In the genomic region with DNA sequence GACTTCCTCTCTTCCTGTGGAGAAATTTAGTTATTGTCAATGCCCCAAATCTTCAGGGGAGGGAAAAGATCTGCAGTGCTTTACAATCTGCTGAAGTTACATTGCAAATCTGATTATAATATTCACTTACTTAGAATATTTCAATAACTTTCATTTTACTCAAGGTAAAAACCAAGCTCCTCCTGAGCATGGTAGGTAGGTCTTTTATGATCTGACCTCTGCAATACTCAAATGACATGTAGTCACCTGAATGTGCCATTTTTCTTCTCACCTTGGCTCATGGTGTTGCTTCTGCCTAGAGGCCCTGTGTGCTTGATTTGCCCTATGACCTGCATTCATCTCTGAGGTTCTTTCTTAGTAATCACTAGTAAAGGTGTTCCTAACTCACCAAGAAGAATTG, we compare ENCODE assay signal across 27 cellular contexts.
DNase-seq lines count a peak whose midpoint lies in the region; ATAC-seq and TF ChIP-seq lines count a peak whose summit lies in the region.
"Had no signal": no experiment of that assay in that cellular context is flagged by ENCODE, and none has a peak within 500 bp of the region (broad histone marks: within the 10 kb centered on the region; RNA-seq: fewer than 3 reads in every experiment).

No MANE protein-coding gene starts in this region.

- POLR2A ChIA-PET in SK-N-SH (lab: Yijun Ruan, JAX) = no interaction called here

- no peaks in the 10 kb centered on the region for H3K9me3 ChIP-seq in SK-N-SH
- H3K9me3 ChIP-seq: A549; BE2C; BLaER1; BLaER1 treated with 17β-estradiol and CSF1 and Interleukin-3, amounts not matched to agents 10 nM and 100 nM; Caco-2 had no signal

- H3K27ac ChIP-seq in SK-N-SH (ENCODE audit: low read depth in 2 of 2, low read length in 1 of 2) = no peak overlapping the region
- H3K27ac ChIP-seq: 22Rv1; A549; BLaER1; BLaER1 treated with 17β-estradiol and CSF1 and Interleukin-3, amounts not matched to agents 10 nM and 100 nM; C4-2B had no signal

- no peaks in the 10 kb centered on the region for H3K79me2 ChIP-seq in SK-N-SH (ENCODE audit: insufficient read depth)

- TF ChIP-seq RAD21 in SK-N-SH (IDR thresholded peaks at IDR 0.05; ENCODE audit: low read length) = no peak

- no peak overlapping the region for H3K9ac ChIP-seq in SK-N-SH
- H3K9ac ChIP-seq: BLaER1; BLaER1 treated with 17β-estradiol and CSF1 and Interleukin-3, amounts not matched to agents 10 nM and 100 nM had no signal

- no peaks in the 10 kb centered on the region for H3K36me3 ChIP-seq in SK-N-SH (replicated peaks in 1 of 2; ENCODE audit: control insufficient read depth in 1 of 2, insufficient read depth in 2 of 2, low read length in 1 of 2)
- H3K36me3 ChIP-seq: BE2C; BLaER1; BLaER1 treated with 17β-estradiol and CSF1 and Interleukin-3, amounts not matched to agents 10 nM and 100 nM had no signal

- no peaks in the 10 kb centered on the region for H4K20me1 ChIP-seq in SK-N-SH (ENCODE audit: insufficient read depth)
- H4K20me1 ChIP-seq: BLaER1; BLaER1 treated with 17β-estradiol and CSF1 and Interleukin-3, amounts not matched to agents 10 nM and 100 nM had no signal

- no peak for ATAC-seq in SK-N-SH treated with all-trans-retinoic acid at 6 μM for 48 hours
- ATAC-seq: A549; CD8-positive, alpha-beta T cell had no signal

- H3F3A ChIP-seq in SK-N-SH (replicated peaks; ENCODE audit: insufficient read depth) = no peaks in the 10 kb centered on the region

- CTCF ChIA-PET in SK-N-SH (lab: Yijun Ruan, JAX) = interaction anchor here (1.1 kb wide), 1 partner anchor 45 kb away, joined by 3 read pairs; no protein-coding TSS in a partner anchor

- no peak overlapping the region for H3K4me2 ChIP-seq in SK-N-SH
- H3K4me2 ChIP-seq: A549; BLaER1; BLaER1 treated with 17β-estradiol and CSF1 and Interleukin-3, amounts not matched to agents 10 nM and 100 nM had no signal

- H2AFZ ChIP-seq in SK-N-SH (ENCODE audit: low read depth) = no peak overlapping the region

- H3K9me2 ChIP-seq in SK-N-SH = no peaks in the 10 kb centered on the region

- H3K4me1 ChIP-seq in SK-N-SH (ENCODE audit: control insufficient read depth in 1 of 2, insufficient read depth in 2 of 2, low read depth in 1 of 2, low read length in 1 of 2) = peaks cover 0 to 5% of the 10 kb centered on the region in 2 experiments; a peak in 2 of 4 replicates
- H3K4me1 ChIP-seq: A549, Caco-2 had no signal

- TF ChIP-seq CTCF in SK-N-SH (IDR thresholded peaks at IDR 0.05) = no peak

- no peaks in the 10 kb centered on the region for H3K27me3 ChIP-seq in SK-N-SH (ENCODE audit: insufficient read depth)
- H3K27me3 ChIP-seq: BE2C; BLaER1; BLaER1 treated with 17β-estradiol and CSF1 and Interleukin-3, amounts not matched to agents 10 nM and 100 nM had no signal

- H3K4me3 ChIP-seq in SK-N-SH (ENCODE audit: low read depth in 2 of 2, low read length in 1 of 2) = no peak overlapping the region
- H3K4me3 ChIP-seq: A549; BLaER1; BLaER1 treated with 17β-estradiol and CSF1 and Interleukin-3, amounts not matched to agents 10 nM and 100 nM had no signal

- DNase-seq in SK-N-SH = no peak
- DNase-seq: 8988T; ACHN; AML-193; BE2C; C1 segment of cervical spinal cord; Caco-2; Calu3; CD4-positive, alpha-beta memory T cell; CD4-positive, alpha-beta T cell; CD4-positive, CD25-positive, alpha-beta regulatory T cell; CD8-positive, alpha-beta memory T cell; CD8-positive, alpha-beta T cell; COR-L47; DMS 273 treated with DMSO at 0.1 percent for 48 hours; DMS153; DMS53; DMS79; DMS79 treated with DMSO at 0.1 percent for 48 hours; DND-41; EL had no signal

- TF ChIP-seq EP300 in SK-N-SH (IDR thresholded peaks at IDR 0.05; ENCODE audit: borderline replicate concordance in 1 of 2, low read depth in 1 of 2, low read length in 1 of 2) = no peak

TF ChIP-seq in SK-N-SH treated with all-trans-retinoic acid at 6 μM for 48 hours, 23 proteins besides CTCF, POLR2A, EP300 and RAD21:
- TF ChIP-seq ZNF70 (CRISPR knock-in tag; IDR thresholded peaks at IDR 0.05) (peak; percentile 92), PPARA (CRISPR knock-in tag; IDR thresholded peaks at IDR 0.05; ENCODE audit: borderline replicate concordance) (no peak)

TF ChIP-seq in SK-N-SH, 30 proteins besides CTCF, POLR2A, EP300 and RAD21:
- no peak for TF ChIP-seq FOXM1 (IDR thresholded peaks at IDR 0.05; ENCODE audit: low read depth)
- no peak for TF ChIP-seq JUND (IDR thresholded peaks at IDR 0.05)
- no peak for TF ChIP-seq SIN3A (IDR thresholded peaks at IDR 0.05; ENCODE audit: borderline replicate concordance, low read depth, low read length)
- TF ChIP-seq GABPA (IDR thresholded peaks at IDR 0.05; ENCODE audit: low read depth) = no peak
- no peak for TF ChIP-seq ELF1 (IDR thresholded peaks at IDR 0.05)
- no peak for TF ChIP-seq FOXJ3 (CRISPR knock-in tag; IDR thresholded peaks at IDR 0.05)
- TF ChIP-seq, protein P1, sequence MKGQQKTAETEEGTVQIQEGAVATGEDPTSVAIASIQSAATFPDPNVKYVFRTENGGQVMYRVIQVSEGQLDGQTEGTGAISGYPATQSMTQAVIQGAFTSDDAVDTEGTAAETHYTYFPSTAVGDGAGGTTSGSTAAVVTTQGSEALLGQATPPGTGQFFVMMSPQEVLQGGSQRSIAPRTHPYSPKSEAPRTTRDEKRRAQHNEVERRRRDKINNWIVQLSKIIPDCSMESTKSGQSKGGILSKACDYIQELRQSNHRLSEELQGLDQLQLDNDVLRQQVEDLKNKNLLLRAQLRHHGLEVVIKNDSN (IDR thresholded peaks at IDR 0.05; ENCODE audit: borderline replicate concordance, low read depth) = no peak
